12 cellular contexts compared by ENCODE assay signal in genomic region chr5:56440871-56441740, GRCh38.
DNase-seq lines count a peak whose midpoint lies in the region; ATAC-seq, FAIRE-seq and TF ChIP-seq lines count a peak whose summit lies in the region.
"Had no signal": no experiment of that assay in that cellular context is flagged by ENCODE, and none has a peak within 500 bp of the region (broad histone marks: within the 10 kb centered on the region; RNA-seq: fewer than 3 reads in every experiment).

No MANE protein-coding gene starts in this region.

- POLR2A ChIA-PET in naive thymus-derived CD4-positive, alpha-beta T cell (lab: Charles Lee) = interaction anchor here (1.0 kb wide), 1 partner anchor 155 kb away, joined by 4 read pairs; no protein-coding TSS in a partner anchor

- no peaks in the 10 kb centered on the region for H3K27me3 ChIP-seq in naive thymus-derived CD4-positive, alpha-beta T cell (ENCODE audit: control insufficient read depth in 2 of 2, insufficient read depth in 2 of 2, low read length in 2 of 2)

- H3K4me3 ChIP-seq in naive thymus-derived CD4-positive, alpha-beta T cell (ENCODE audit: low read length) = no peak overlapping the region

- H3K36me3 Mint-ChIP-seq in naive thymus-derived CD4-positive, alpha-beta T cell = no peaks in the 10 kb centered on the region
- H3K36me3 Mint-ChIP-seq in activated naive CD4-positive, alpha-beta T cell treated with anti-CD3 and anti-CD28 coated beads, Interleukin-2, amount 50 U/mL, for 72 hours = no peaks in the 10 kb centered on the region

- no peaks in the 10 kb centered on the region for H3K4me1 ChIP-seq in naive thymus-derived CD4-positive, alpha-beta T cell (ENCODE audit: control insufficient read depth in 2 of 2, insufficient read depth in 2 of 2, low read length in 2 of 2)

- FAIRE-seq in endometrium (lab: Jason Lieb, UNC) = peak; percentile 93

- peak overlapping the region in 1 of 9 donors; percentile 29 for H3K27ac Mint-ChIP-seq in naive thymus-derived CD4-positive, alpha-beta T cell
- H3K27ac Mint-ChIP-seq in activated naive CD4-positive, alpha-beta T cell treated with anti-CD3 and anti-CD28 coated beads, Interleukin-2, amount 50 U/mL, for 72 hours = no peak overlapping the region
- H3K27ac Mint-ChIP-seq: memory B cell had no signal

- H3K4me3 Mint-ChIP-seq in naive thymus-derived CD4-positive, alpha-beta T cell = no peak overlapping the region
- H3K4me3 Mint-ChIP-seq: memory B cell had no signal

- peak; percentile 65 for ATAC-seq in naive thymus-derived CD4-positive, alpha-beta T cell
- no peak for ATAC-seq in HG03442 (IDR thresholded peaks at IDR 0.05; ENCODE audit: unreplicated experiment)
- no peak for ATAC-seq in activated naive CD4-positive, alpha-beta T cell treated with anti-CD3 and anti-CD28 coated beads, Interleukin-2, amount 50 U/mL, for 72 hours

- H3K36me3 ChIP-seq in naive thymus-derived CD4-positive, alpha-beta T cell (ENCODE audit: control insufficient read depth in 2 of 3, insufficient read depth in 3 of 3, low read length in 3 of 3) = no peaks in the 10 kb centered on the region

- no peak for TF ChIP-seq CTCF in GM20000 (IDR thresholded peaks at IDR 0.05; ENCODE audit: extremely low read depth, missing control alignments)

- H3K4me1 Mint-ChIP-seq in naive thymus-derived CD4-positive, alpha-beta T cell = peaks cover 0 to 5% (median 0%) of the 10 kb centered on the region in 7 donors

- CTCF ChIA-PET in naive thymus-derived CD4-positive, alpha-beta T cell (lab: Charles Lee) = no interaction called here

- DNase-seq in Ammon's horn (ENCODE audit: low spot score) (peak; percentile 10), NCI-H1694 treated with DMSO at 0.1 percent for 48 hours (lab: John Stamatoyannopoulos, UW) (peak; percentile 61), DMS79 (lab: John Stamatoyannopoulos, UW) (no peak), GM20000 (ENCODE audit: low spot score) (no peak)
- no peak for DNase-seq in naive thymus-derived CD4-positive, alpha-beta T cell
- no peak for DNase-seq in activated naive CD4-positive, alpha-beta T cell treated with anti-CD3 and anti-CD28 coated beads, Interleukin-2, amount 50 U/mL, for 72 hours (ENCODE audit: low spot score in 2 of 2)
- DNase-seq: activated CD4-positive, alpha-beta T cell treated with anti-CD3 and anti-CD28 coated beads for 1 hour; central memory CD4-positive, alpha-beta T cell; NCI-H2029 had no signal

- H3K27me3 Mint-ChIP-seq in naive thymus-derived CD4-positive, alpha-beta T cell = peaks cover 0 to 5% (median 0%) of the 10 kb centered on the region in 5 donors
- H3K27me3 Mint-ChIP-seq: memory B cell had no signal

- peaks cover 0 to 9% (median 0%) of the 10 kb centered on the region in 11 donors for H3K9me3 Mint-ChIP-seq in naive thymus-derived CD4-positive, alpha-beta T cell
- no peaks in the 10 kb centered on the region for H3K9me3 Mint-ChIP-seq in activated naive CD4-positive, alpha-beta T cell treated with anti-CD3 and anti-CD28 coated beads, Interleukin-2, amount 50 U/mL, for 72 hours

- intact Hi-C loops in naive thymus-derived CD4-positive, alpha-beta T cell (cut with micrococcal nuclease) = no loop called here

- H3K9me3 ChIP-seq in naive thymus-derived CD4-positive, alpha-beta T cell (ENCODE audit: control insufficient read depth in 2 of 3, low read length in 3 of 3) = no peaks in the 10 kb centered on the region

- no peak overlapping the region for H3K27ac ChIP-seq in naive thymus-derived CD4-positive, alpha-beta T cell (ENCODE audit: low read depth, low read length)

Comparison
In these comparisons a context has a peak if more than half of its experiments do, and no peak if none do; other contexts are left out.
1. DNase-seq: peak in Ammon's horn (single experiment) and NCI-H1694 treated with DMSO at 0.1 percent for 48 hours (single experiment); none in naive thymus-derived CD4-positive, alpha-beta T cell (0 of 9), activated naive CD4-positive, alpha-beta T cell treated with anti-CD3 and anti-CD28 coated beads, Interleukin-2, amount 50 U/mL, for 72 hours (0 of 2), DMS79 (single experiment) and GM20000 (single experiment).